ENCODE assay signal across 8 cellular contexts in genomic region chr2:61763605-61764034, GRCh38.
DNase-seq lines count a peak whose midpoint lies in the region; ATAC-seq, FAIRE-seq and TF ChIP-seq lines count a peak whose summit lies in the region.

No MANE protein-coding gene starts in this region.

- peaks cover 6% of the 10 kb centered on the region for H3K36me3 Mint-ChIP-seq in activated naive CD4-positive, alpha-beta T cell treated with anti-CD3 and anti-CD28 coated beads, Interleukin-2, amount 50 U/mL, for 24 hours
- H3K36me3 Mint-ChIP-seq in neural crest cell (ENCODE audit: low read depth) = peaks cover 3% of the 10 kb centered on the region

- H3K9me3 Mint-ChIP-seq in activated naive CD4-positive, alpha-beta T cell treated with anti-CD3 and anti-CD28 coated beads, Interleukin-2, amount 50 U/mL, for 24 hours = peaks cover 8% of the 10 kb centered on the region
- no peaks in the 10 kb centered on the region for H3K9me3 Mint-ChIP-seq in neural crest cell

- H3K4me1 Mint-ChIP-seq in activated naive CD4-positive, alpha-beta T cell treated with anti-CD3 and anti-CD28 coated beads, Interleukin-2, amount 50 U/mL, for 24 hours = peaks cover 23% of the 10 kb centered on the region
- H3K4me1 Mint-ChIP-seq in neural crest cell = peaks cover 17% of the 10 kb centered on the region

- DNase-seq in AG08396 (ENCODE audit: low spot score) (peak; percentile 76), GM12891 (ENCODE audit: insufficient read length, low spot score) (peak; percentile 23), NCI-H2196 treated with DMSO at 0.1 percent for 48 hours (lab: John Stamatoyannopoulos, UW; ENCODE audit: unreplicated experiment) (peak; percentile 52), globus pallidus (ENCODE audit: low spot score) (peak; percentile 82), neural crest cell (ENCODE audit: low read depth, low spot score) (peak; percentile 60), GM19238 (ENCODE audit: insufficient read length, low spot score) (no peak)

- no peak for TF ChIP-seq CTCF in neural crest cell (conservative IDR thresholded peaks at IDR 0.05)

- H3K4me3 Mint-ChIP-seq in activated naive CD4-positive, alpha-beta T cell treated with anti-CD3 and anti-CD28 coated beads, Interleukin-2, amount 50 U/mL, for 24 hours = peak overlapping the region; percentile 93
- H3K4me3 Mint-ChIP-seq in neural crest cell = peak overlapping the region; percentile 95

- FAIRE-seq in GM12891 (lab: Jason Lieb, UNC) = no peak

- peak; percentile 45 for ATAC-seq in HG03025 (IDR thresholded peaks at IDR 0.05; ENCODE audit: low FRiP score, unreplicated experiment)

- H3K27ac Mint-ChIP-seq in activated naive CD4-positive, alpha-beta T cell treated with anti-CD3 and anti-CD28 coated beads, Interleukin-2, amount 50 U/mL, for 24 hours = peak overlapping the region; percentile 95
- peak overlapping the region; percentile 99 for H3K27ac Mint-ChIP-seq in neural crest cell (ENCODE audit: unreplicated experiment)

- no peaks in the 10 kb centered on the region for H3K27me3 Mint-ChIP-seq in activated naive CD4-positive, alpha-beta T cell treated with anti-CD3 and anti-CD28 coated beads, Interleukin-2, amount 50 U/mL, for 24 hours
- H3K27me3 Mint-ChIP-seq in neural crest cell (ENCODE audit: low read depth) = no peaks in the 10 kb centered on the region

- no peak for TF ChIP-seq POLR2A in GM12891 (IDR thresholded peaks at IDR 0.05; ENCODE audit: low read depth, low read length)

TF ChIP-seq in GM12891, 5 proteins besides CTCF, POLR2A, EP300 and RAD21:
- no peak for TF ChIP-seq POLR2AphosphoS5 (IDR thresholded peaks at IDR 0.05; ENCODE audit: low read depth, low read length)
